In genomic region chr22:46761017-46761416, GRCh38 we compare ENCODE assay signal across 9 cellular contexts. TPM values are rescaled to one million over a fixed set of nuclear protein-coding genes. Genes with fewer than 3 reads are reported as not detected.
DNase-seq lines count a peak whose midpoint lies in the region; ATAC-seq and TF ChIP-seq lines count a peak whose summit lies in the region.
"Had no signal": no experiment of that assay in that cellular context is flagged by ENCODE, and none has a peak within 500 bp of the region (broad histone marks: within the 10 kb centered on the region; RNA-seq: fewer than 3 reads in every experiment).

No MANE protein-coding gene starts in this region.

- POLR2A ChIA-PET in CD8-positive, alpha-beta memory T cell (lab: Charles Lee) = interaction anchor here (0.6 to 3.2 kb wide), 4 partner anchors 11 to 30 kb away, joined by 3 to 46 read pairs (median 5); no protein-coding TSS in a partner anchor

- H3K9ac ChIP-seq in Loucy (ENCODE audit: low read depth, low read length, poor library complexity, severe bottlenecking) = peak overlapping the region; percentile 95

- no peaks in the 10 kb centered on the region for H3K27me3 Mint-ChIP-seq in CD8-positive, alpha-beta memory T cell
- H3K27me3 Mint-ChIP-seq in dendritic cell treated with granulocyte-macrophage colony-stimulating factor and Interleukin-4, amounts not matched to agents 40 ng/mL and 50 ng/mL, for 4 days = no peaks in the 10 kb centered on the region

- H3K4me1 ChIP-seq in CD8-positive, alpha-beta memory T cell (ENCODE audit: insufficient read depth, low read length) = peaks cover 38% of the 10 kb centered on the region
- H3K4me1 ChIP-seq in Loucy (ENCODE audit: insufficient read depth, low read length, poor library complexity, severe bottlenecking) (peaks cover 30% of the 10 kb centered on the region), neuron (ENCODE audit: insufficient read depth, low read length) (peaks cover 20% of the 10 kb centered on the region), uterus (no peaks in the 10 kb centered on the region)

- peak overlapping the region; percentile 68 to 100 (median 99) for H3K4me3 Mint-ChIP-seq in CD8-positive, alpha-beta memory T cell
- H3K4me3 Mint-ChIP-seq in dendritic cell treated with granulocyte-macrophage colony-stimulating factor and Interleukin-4, amounts not matched to agents 40 ng/mL and 50 ng/mL, for 4 days = peak overlapping the region; percentile 68

- no peak for ATAC-seq in GM21737 (IDR thresholded peaks at IDR 0.05; ENCODE audit: unreplicated experiment)
- ATAC-seq in GM18867 (IDR thresholded peaks at IDR 0.05; ENCODE audit: unreplicated experiment) = no peak
- no peak for ATAC-seq in GM19035 (IDR thresholded peaks at IDR 0.05; ENCODE audit: unreplicated experiment)

- H3K27ac Mint-ChIP-seq in CD8-positive, alpha-beta memory T cell = peak overlapping the region; percentile 53 to 100 (median 98)
- peak overlapping the region; percentile 89 for H3K27ac Mint-ChIP-seq in dendritic cell treated with granulocyte-macrophage colony-stimulating factor and Interleukin-4, amounts not matched to agents 40 ng/mL and 50 ng/mL, for 4 days

- no peaks in the 10 kb centered on the region for H3K9me2 ChIP-seq in Loucy (replicated peaks; ENCODE audit: low read depth, low read length)

- peaks cover 41 to 60% (median 59%) of the 10 kb centered on the region in 3 donors for H3K4me1 Mint-ChIP-seq in CD8-positive, alpha-beta memory T cell
- H3K4me1 Mint-ChIP-seq in dendritic cell treated with granulocyte-macrophage colony-stimulating factor and Interleukin-4, amounts not matched to agents 40 ng/mL and 50 ng/mL, for 4 days (ENCODE audit: low read depth) = peaks cover 81% of the 10 kb centered on the region

- no peaks in the 10 kb centered on the region for H3F3A ChIP-seq in Loucy (ENCODE audit: low read depth)

- peaks cover 47% of the 10 kb centered on the region for H3K79me2 ChIP-seq in Loucy (ENCODE audit: insufficient read depth, low read length)

- H4K20me1 ChIP-seq in Loucy (ENCODE audit: insufficient read depth, low read length, poor library complexity, severe bottlenecking) = peaks cover 16% of the 10 kb centered on the region

- no peak overlapping the region for H3K4me3 ChIP-seq in CD8-positive, alpha-beta memory T cell (ENCODE audit: low read length)
- peak overlapping the region; percentile 96 for H3K4me3 ChIP-seq in Loucy (ENCODE audit: low read length, poor library complexity, severe bottlenecking)
- peak overlapping the region; percentile 61 for H3K4me3 ChIP-seq in neuron (ENCODE audit: low read length)
- no peak overlapping the region for H3K4me3 ChIP-seq in uterus

- H3K36me3 Mint-ChIP-seq in CD8-positive, alpha-beta memory T cell = peaks cover 0 to 24% (median 1%) of the 10 kb centered on the region in 3 donors
- peaks cover 54% of the 10 kb centered on the region for H3K36me3 Mint-ChIP-seq in dendritic cell treated with granulocyte-macrophage colony-stimulating factor and Interleukin-4, amounts not matched to agents 40 ng/mL and 50 ng/mL, for 4 days (ENCODE audit: low read depth)

- peaks cover 0 to 4% (median 0%) of the 10 kb centered on the region in 5 donors for H3K9me3 Mint-ChIP-seq in CD8-positive, alpha-beta memory T cell
- peaks cover 10% of the 10 kb centered on the region for H3K9me3 Mint-ChIP-seq in dendritic cell treated with granulocyte-macrophage colony-stimulating factor and Interleukin-4, amounts not matched to agents 40 ng/mL and 50 ng/mL, for 4 days

- intact Hi-C loops in dendritic cell treated with granulocyte-macrophage colony-stimulating factor and Interleukin-4, amounts not matched to agents 40 ng/mL and 50 ng/mL, for 4 days (cut with micrococcal nuclease) = no loop called here
- intact Hi-C loops in uterus (cut with DNase I; ENCODE audit: low total_unique reads) = no loop called here

- H3K36me3 ChIP-seq in CD8-positive, alpha-beta memory T cell (ENCODE audit: insufficient read depth, low read length) = no peaks in the 10 kb centered on the region
- H3K36me3 ChIP-seq in Loucy (ENCODE audit: insufficient read depth, low read length) (no peaks in the 10 kb centered on the region), neuron (ENCODE audit: insufficient read depth, low read length) (peaks cover 2% of the 10 kb centered on the region), uterus (no peaks in the 10 kb centered on the region)

- H3K27ac ChIP-seq in CD8-positive, alpha-beta memory T cell (ENCODE audit: low read depth, low read length) = no peak overlapping the region
- no peak overlapping the region for H3K27ac ChIP-seq in uterus

- TF ChIP-seq CTCF in Loucy (conservative IDR thresholded peaks at IDR 0.05; ENCODE audit: low read length) (no peak), uterus (IDR thresholded peaks at IDR 0.05) (no peak)

- no peak for TF ChIP-seq POLR2A in uterus (IDR thresholded peaks at IDR 0.05)

- CTCF ChIA-PET in CD8-positive, alpha-beta memory T cell (lab: Charles Lee) = interaction anchor here (0.7 to 11.8 kb wide), 3 partner anchors 20 to 42 kb away, joined by 3 to 133 read pairs (median 38); no protein-coding TSS in a partner anchor

- H2AFZ ChIP-seq in Loucy (ENCODE audit: low read length) (no peak overlapping the region), neuron (ENCODE audit: low read depth, low read length) (no peak overlapping the region)

- peak overlapping the region; percentile 78 for H3K4me2 ChIP-seq in Loucy (ENCODE audit: low read depth, low read length, poor library complexity, severe bottlenecking)

- DNase-seq in CD8-positive, alpha-beta memory T cell = no peak
- DNase-seq in uterus = no peak
- DNase-seq: NCI-H524 treated with DMSO at 0.1 percent for 48 hours had no signal

- H3K9me3 ChIP-seq in CD8-positive, alpha-beta memory T cell (ENCODE audit: low read length) = peaks cover 4% of the 10 kb centered on the region
- H3K9me3 ChIP-seq in Loucy (ENCODE audit: insufficient read depth, low read depth, low read length) = peaks cover 7% of the 10 kb centered on the region; the same call in 1 of the 2 replicates
- H3K9me3 ChIP-seq in neuron (ENCODE audit: low read length) = peaks cover 5% of the 10 kb centered on the region
- no peaks in the 10 kb centered on the region for H3K9me3 ChIP-seq in uterus

- H3K27me3 ChIP-seq in CD8-positive, alpha-beta memory T cell (ENCODE audit: insufficient read depth, low read length, poor library complexity, severe bottlenecking) = no peaks in the 10 kb centered on the region
- H3K27me3 ChIP-seq in Loucy (ENCODE audit: insufficient read depth, low read length, poor library complexity, severe bottlenecking) (no peaks in the 10 kb centered on the region), neuron (ENCODE audit: insufficient read depth, low read length) (no peaks in the 10 kb centered on the region), uterus (no peaks in the 10 kb centered on the region)

RNA-seq across cellular contexts. Expression of gene TBC1D22A, which starts 1.4 kb away (rescaled TPM):
- total RNA-seq in CD8-positive, alpha-beta memory T cell = 10 to 100 TPM; 34.0 to 34.8 TPM
- polyA plus RNA-seq in CD8-positive, alpha-beta memory T cell = 26.6 TPM
- total RNA-seq in uterus = 10 to 100 TPM in 3 of 4 donors, 1 to 10 TPM in 1; 9.2 to 45.3 (median 22.8) TPM

RNA-seq across cellular contexts. Expression of gene CERK, which starts 23.0 kb away (rescaled TPM):
- 10 to 100 TPM; 64.3 to 64.5 TPM for total RNA-seq in CD8-positive, alpha-beta memory T cell
- 108 TPM for polyA plus RNA-seq in CD8-positive, alpha-beta memory T cell
- 10 to 100 TPM; 37.4 to 59.9 (median 57.3) TPM for total RNA-seq in uterus

Comparison
In these comparisons a context has a peak if more than half of its experiments do, and no peak if none do; other contexts are left out.
1. H3K4me3 ChIP-seq: peak in Loucy (single experiment) and neuron (single experiment); none in CD8-positive, alpha-beta memory T cell (single experiment) and uterus (0 of 2).